ENCODE assay signal across 35 cellular contexts in genomic region chr6:165655191-165655590, GRCh38. TPM values are rescaled to one million over a fixed set of nuclear protein-coding genes. Genes with fewer than 3 reads are reported as not detected.
"Had no signal": no experiment of that assay in that cellular context is flagged by ENCODE, and none has a peak within 500 bp of the region (broad histone marks: within the 10 kb centered on the region; RNA-seq: fewer than 3 reads in every experiment).

No MANE protein-coding gene starts in this region.

- H3K27ac ChIP-seq: adrenal gland, ascending aorta, body of pancreas, brain microvascular endothelial cell, breast epithelium, cardiac muscle cell had no signal

- FAIRE-seq: astrocyte, bronchial epithelial cell had no signal

- H3K4me3 ChIP-seq: adrenal gland, ascending aorta, body of pancreas, breast epithelium, cardiac muscle cell had no signal

- H3K4me1 ChIP-seq: adrenal gland, ascending aorta, breast epithelium had no signal

- DNase-seq: activated effector memory CD4-positive, alpha-beta T cell treated with anti-CD3 and anti-CD28 coated beads, Interleukin-2, amount 50 U/mL, for 16 hours; activated effector memory CD4-positive, alpha-beta T cell treated with Interleukin-2 at 50 U/mL for 16 hours; activated gamma-delta T cell; activated gamma-delta T cell treated with Interleukin-2 at 50 U/mL for 16 hours; activated naive CD4-positive, alpha-beta T cell; activated naive CD4-positive, alpha-beta T cell treated with anti-CD3 and anti-CD28 coated beads for 36 hours; activated naive CD4-positive, alpha-beta T cell treated with anti-CD3 and anti-CD28 coated beads, Interleukin-2, amount 10 ng/mL, durations not matched to agents 7 days and 5 days; activated naive CD4-positive, alpha-beta T cell treated with anti-CD3 and anti-CD28 coated beads, Interleukin-2, amount 50 U/mL, for 16 hours; activated naive CD4-positive, alpha-beta T cell treated with Interleukin-2 at 50 U/mL for 16 hours; activated naive CD8-positive, alpha-beta T cell treated with anti-CD3 and anti-CD28 coated beads for 36 hours; activated naive CD8-positive, alpha-beta T cell treated with anti-CD3 and anti-CD28 coated beads, Interleukin-2, amount 10 ng/mL, durations not matched to agents 7 days and 5 days; activated naive CD8-positive, alpha-beta T cell treated with anti-CD3 and anti-CD28 coated beads, Interleukin-2, amount 50 U/mL, for 24 hours; activated T-cell treated with anti-CD3 and anti-CD28 coated beads, Interleukin-2, amount 50 U/mL, for 1 hour; activated T-cell treated with anti-CD3 and anti-CD28 coated beads, Interleukin-2, amount 50 U/mL, for 24 hours; activated T-cell treated with anti-CD3 and anti-CD28 coated beads, Interleukin-2, amount 50 U/mL, for 4 hours; activated T-cell treated with anti-CD3 and anti-CD28 coated beads, Interleukin-2, amount 50 U/mL, for 48 hours; activated T-cell treated with anti-CD3 and anti-CD28 coated beads, Interleukin-2, amount 50 U/mL, for 72 hours; adrenal gland; amniotic stem cell; amygdala; anterior cingulate cortex; aorta; body of pancreas; brain microvascular endothelial cell; central memory CD4-positive, alpha-beta T cell; cerebellar nuclear complex had no signal

- H3K9me3 ChIP-seq: adrenal gland, ascending aorta, body of pancreas, breast epithelium had no signal

- H3K27me3 ChIP-seq: adrenal gland, ascending aorta, body of pancreas, brain microvascular endothelial cell had no signal

- H3K36me3 ChIP-seq: adrenal gland, ascending aorta, brain microvascular endothelial cell, breast epithelium, cardiac muscle cell had no signal

- ATAC-seq: activated naive CD4-positive, alpha-beta T cell treated with anti-CD3 and anti-CD28 coated beads, Interleukin-2, amount 50 U/mL, for 72 hours; activated naive CD8-positive, alpha-beta T cell treated with anti-CD3 and anti-CD28 coated beads, Interleukin-2, amount 50 U/mL, for 24 hours; activated T-cell treated with anti-CD3 and anti-CD28 coated beads, Interleukin-2, amount 50 U/mL, for 4 hours; activated T-cell treated with anti-CD3 and anti-CD28 coated beads, Interleukin-2, amount 50 U/mL, for 72 hours; activated T-helper 17 cell treated with anti-CD3 and anti-CD28 coated beads, Interleukin-2, amount 50 U/mL, for 72 hours; body of pancreas had no signal

RNA-seq across cellular contexts. Expression of gene PDE10A, which starts 7.8 kb away (rescaled TPM):
- total RNA-seq: activated naive CD4-positive, alpha-beta T cell treated with anti-CD3 and anti-CD28 coated beads for 36 hours; activated naive CD4-positive, alpha-beta T cell treated with anti-CD3 and anti-CD28 coated beads, Interleukin-2, amount 50 U/mL, for 72 hours; activated naive CD8-positive, alpha-beta T cell treated with anti-CD3 and anti-CD28 coated beads for 36 hours; activated naive CD8-positive, alpha-beta T cell treated with anti-CD3 and anti-CD28 coated beads, Interleukin-2, amount 10 ng/mL, durations not matched to agents 7 days and 5 days; activated T-cell treated with anti-CD3 and anti-CD28 coated beads, Interleukin-2, amount 50 U/mL, for 72 hours; activated T-helper 1 cell treated with anti-CD3 and anti-CD28 coated beads, Interleukin-12 subunit alpha, Interleukin-12 subunit beta, Interleukin-2, Interleukin-4 antibody, amounts not matched to agents 30 ng/mL and 10 ng/mL and 1 ng/mL, durations not matched to agents 14 hours and 24 hours and 36 hours; activated T-helper 17 cell treated with anti-CD3 and anti-CD28 coated beads, Interleukin-2, amount 50 U/mL, for 72 hours; activated T-helper 2 cell treated with anti-CD3 and anti-CD28 coated beads, Interferon-gamma antibody, Interleukin-2, Interleukin-4, amounts not matched to agents 10 μg/mL and 5 μg/mL and 100 μg/mL, durations not matched to agents 14 hours and 24 hours and 36 hours had no signal
